Comparison of ENCODE assay signal across 17 cellular contexts in the genomic region with DNA sequence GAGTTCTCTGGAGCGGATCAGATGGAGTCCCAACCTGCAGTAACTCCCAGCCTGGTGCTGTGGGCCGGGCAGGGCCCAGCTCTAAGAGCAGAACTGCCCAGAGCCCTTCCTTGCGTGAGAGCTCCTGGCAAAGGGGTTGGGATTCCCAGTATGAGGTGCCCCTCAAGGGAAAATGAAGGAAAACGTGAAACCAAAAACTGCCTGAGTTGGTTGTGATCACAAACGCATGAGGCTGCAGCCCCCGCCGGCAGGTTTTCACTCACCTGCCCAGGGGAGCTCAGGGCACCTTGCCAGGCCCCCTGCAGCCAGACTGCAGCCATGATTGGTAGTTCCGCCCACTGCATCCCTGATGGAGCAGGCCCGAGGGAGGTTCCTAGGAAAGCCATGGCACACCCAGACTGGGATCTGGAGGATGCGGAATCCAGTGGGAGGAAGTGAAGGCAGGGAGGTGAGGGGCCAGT.
"Had no signal": no experiment of that assay in that cellular context is flagged by ENCODE, and none has a peak within 500 bp of the region (broad histone marks: within the 10 kb centered on the region; RNA-seq: fewer than 3 reads in every experiment).

No MANE protein-coding gene starts in this region.

- DNase-seq: effector memory CD4-positive, alpha-beta T cell; gastrocnemius medialis; heart right ventricle; left lung; stimulated activated CD4-positive, alpha-beta T cell treated with anti-CD3 and anti-CD28 coated beads, Interleukin-1b, Interleukin-23, amount 100 ng/mL, for 48 hours; T-helper 2 cell had no signal

- H3K27ac Mint-ChIP-seq: activated naive CD4-positive, alpha-beta T cell treated with anti-CD3 and anti-CD28 coated beads, Interleukin-2, amount 50 U/mL, for 24 hours; activated T-helper 2 cell treated with anti-CD3 and anti-CD28 coated beads, Interferon-gamma antibody, Interleukin-2, Interleukin-4, amounts not matched to agents 10 μg/mL and 5 μg/mL and 100 μg/mL, durations not matched to agents 14 hours and 24 hours and 36 hours; mesothelial cell of epicardium; stimulated activated memory B cell treated with anti-CD40 and anti-IgM and Interleukin-4, amounts not matched to agents 10 μg/mL and 1 μg/mL and 100 μg/mL, for 72 hours; type B pancreatic cell had no signal

- H3K4me2 ChIP-seq: smooth muscle cell had no signal

- ATAC-seq: activated CD4-positive, CD25-positive, alpha-beta regulatory T cell treated with anti-CD3 and anti-CD28 coated beads, Interleukin-2, amount 50 U/mL, for 24 hours; body of pancreas; gastrocnemius medialis; heart right ventricle; left lung; stimulated activated memory B cell treated with anti-CD40 and anti-IgM and Interleukin-4, amounts not matched to agents 10 μg/mL and 1 μg/mL and 100 μg/mL, for 72 hours had no signal

- H3K36me3 ChIP-seq: gastrocnemius medialis, heart right ventricle, left lung, neutrophil, right atrium auricular region had no signal

- H3K27ac ChIP-seq: body of pancreas, gastrocnemius medialis, heart right ventricle, left lung, neutrophil, right atrium auricular region had no signal

- H3K9me3 Mint-ChIP-seq: activated naive CD4-positive, alpha-beta T cell treated with anti-CD3 and anti-CD28 coated beads, Interleukin-2, amount 50 U/mL, for 24 hours; activated T-helper 2 cell treated with anti-CD3 and anti-CD28 coated beads, Interferon-gamma antibody, Interleukin-2, Interleukin-4, amounts not matched to agents 10 μg/mL and 5 μg/mL and 100 μg/mL, durations not matched to agents 14 hours and 24 hours and 36 hours; central memory CD8-positive, alpha-beta T cell; mesothelial cell of epicardium; stimulated activated memory B cell treated with anti-CD40 and anti-IgM and Interleukin-4, amounts not matched to agents 10 μg/mL and 1 μg/mL and 100 μg/mL, for 72 hours; type B pancreatic cell had no signal

- H3K27me3 ChIP-seq: body of pancreas, gastrocnemius medialis, right atrium auricular region had no signal

- H3K4me1 Mint-ChIP-seq: activated naive CD4-positive, alpha-beta T cell treated with anti-CD3 and anti-CD28 coated beads, Interleukin-2, amount 50 U/mL, for 24 hours; central memory CD8-positive, alpha-beta T cell; mesothelial cell of epicardium; stimulated activated memory B cell treated with anti-CD40 and anti-IgM and Interleukin-4, amounts not matched to agents 10 μg/mL and 1 μg/mL and 100 μg/mL, for 72 hours had no signal

- H3K4me3 ChIP-seq: body of pancreas, gastrocnemius medialis, heart right ventricle, left lung, right atrium auricular region, smooth muscle cell had no signal

- H3K4me1 ChIP-seq: gastrocnemius medialis, heart right ventricle, left lung, right atrium auricular region had no signal

- H3K9me3 ChIP-seq: body of pancreas, gastrocnemius medialis, heart right ventricle, left lung, neutrophil, right atrium auricular region had no signal

- H3K4me3 Mint-ChIP-seq: activated naive CD4-positive, alpha-beta T cell treated with anti-CD3 and anti-CD28 coated beads, Interleukin-2, amount 50 U/mL, for 24 hours; central memory CD8-positive, alpha-beta T cell; mesothelial cell of epicardium; stimulated activated memory B cell treated with anti-CD40 and anti-IgM and Interleukin-4, amounts not matched to agents 10 μg/mL and 1 μg/mL and 100 μg/mL, for 72 hours; type B pancreatic cell had no signal

- H3K36me3 Mint-ChIP-seq: activated naive CD4-positive, alpha-beta T cell treated with anti-CD3 and anti-CD28 coated beads, Interleukin-2, amount 50 U/mL, for 24 hours; mesothelial cell of epicardium; stimulated activated memory B cell treated with anti-CD40 and anti-IgM and Interleukin-4, amounts not matched to agents 10 μg/mL and 1 μg/mL and 100 μg/mL, for 72 hours; type B pancreatic cell had no signal
